8 cellular contexts compared by ENCODE assay signal in genomic region chr2:65064728-65065552, GRCh38. TPM values are rescaled to one million over a fixed set of nuclear protein-coding genes. Genes with fewer than 3 reads are reported as not detected.
DNase-seq lines count a peak whose midpoint lies in the region; ATAC-seq and TF ChIP-seq lines count a peak whose summit lies in the region.

No MANE protein-coding gene starts in this region.

- in situ Hi-C loops in gastrocnemius medialis (cut with MboI; ENCODE audit: low sequenced_read_pairs in 4 of 4): loop anchor here in 3 of 4 donors (5.0 to 25.0 kb wide), 4 partner anchors 60 to 372 kb away; partner anchors contain the start of gene SPRED2 (in 1 of the 3)

- ATAC-seq in GM21447 (IDR thresholded peaks at IDR 0.05; ENCODE audit: unreplicated experiment) (peak; percentile 75), gastrocnemius medialis (peak; percentile 60 to 73)

- H3K27ac ChIP-seq in HL-60 (replicated peaks) (peak overlapping the region; percentile 85), gastrocnemius medialis (peak overlapping the region; percentile 90 to 96 (median 92))

- peak; percentile 10 to 56 for TF ChIP-seq POLR2A in gastrocnemius medialis (IDR thresholded peaks at IDR 0.05)

- peak; percentile 84 for DNase-seq in GM04504 (ENCODE audit: low read depth)
- DNase-seq in HL-60 (ENCODE audit: low read depth in 1 of 2, low spot score in 1 of 2): peak; percentile 86 to 88
- peak; percentile 78 for DNase-seq in RPMI7951 (ENCODE audit: low read depth)
- DNase-seq in astrocyte of the hippocampus (ENCODE audit: low read depth, low spot score): peak; percentile 94
- DNase-seq in iPS-NIHi11 (ENCODE audit: low spot score): peak; percentile 34
- DNase-seq in gastrocnemius medialis: peak; percentile 50 to 78
- no peak for DNase-seq in DMS114 treated with DMSO at 0.1 percent for 48 hours (lab: John Stamatoyannopoulos, UW; ENCODE audit: unreplicated experiment)

- TF ChIP-seq CTCF in HL-60 (IDR thresholded peaks at IDR 0.05; ENCODE audit: insufficient read depth, low read length) (peak; percentile 79), gastrocnemius medialis (IDR thresholded peaks at IDR 0.05 in 4 of 5, conservative IDR thresholded peaks at IDR 0.05 in 1 of 5) (peak; percentile 76 to 90 (median 83))

- intact Hi-C loops in gastrocnemius medialis (cut with DNase I; ENCODE audit: low total_unique reads): loop anchor here (1.0 to 5.0 kb wide), 3 partner anchors 65 to 413 kb away; partner anchors contain the start of genes RAB1A and SERTAD2

- H3K36me3 ChIP-seq in gastrocnemius medialis: no peaks in the 10 kb centered on the region

- H3K4me1 ChIP-seq in gastrocnemius medialis: peaks cover 93 to 95% of the 10 kb centered on the region in 2 donors

- H3K4me3 ChIP-seq in HL-60 (replicated peaks; ENCODE audit: insufficient read depth, low read length): no peak overlapping the region; the same call in 1 of the 2 replicates
- peak overlapping the region in 3 of 4 donors; percentile 3 to 34 (median 23) for H3K4me3 ChIP-seq in gastrocnemius medialis

- no peaks in the 10 kb centered on the region for H3K27me3 ChIP-seq in HL-60 (ENCODE audit: insufficient read depth, poor library complexity, severe bottlenecking)
- no peaks in the 10 kb centered on the region for H3K27me3 ChIP-seq in gastrocnemius medialis

- no peaks in the 10 kb centered on the region for H3K9me3 ChIP-seq in gastrocnemius medialis

RNA-seq across cellular contexts. Expression of gene CEP68, which starts 8.7 kb away (rescaled TPM):
- 5.2 and 5.6 TPM in 2 replicates for total RNA-seq in RPMI7951 (2014; rRNA removed; shearing (Covaris generic))
- 10 to 100 TPM; 21.4 to 48.0 (median 35.2) TPM for total RNA-seq in gastrocnemius medialis
